Comparison of ENCODE assay signal across 1 cellular context in genomic region chr10:106181491-106181890, GRCh38.
TF ChIP-seq lines count a peak whose summit lies in the region.

No MANE protein-coding gene starts in this region.

TF ChIP-seq in IMR-90, 13 proteins besides CTCF, POLR2A, EP300 and RAD21 (continued from another document):
- TF ChIP-seq, protein P1, sequence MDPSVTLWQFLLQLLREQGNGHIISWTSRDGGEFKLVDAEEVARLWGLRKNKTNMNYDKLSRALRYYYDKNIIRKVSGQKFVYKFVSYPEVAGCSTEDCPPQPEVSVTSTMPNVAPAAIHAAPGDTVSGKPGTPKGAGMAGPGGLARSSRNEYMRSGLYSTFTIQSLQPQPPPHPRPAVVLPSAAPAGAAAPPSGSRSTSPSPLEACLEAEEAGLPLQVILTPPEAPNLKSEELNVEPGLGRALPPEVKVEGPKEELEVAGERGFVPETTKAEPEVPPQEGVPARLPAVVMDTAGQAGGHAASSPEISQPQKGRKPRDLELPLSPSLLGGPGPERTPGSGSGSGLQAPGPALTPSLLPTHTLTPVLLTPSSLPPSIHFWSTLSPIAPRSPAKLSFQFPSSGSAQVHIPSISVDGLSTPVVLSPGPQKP (IDR thresholded peaks at IDR 0.05; ENCODE audit: borderline replicate concordance, low read depth, low read length): no peak
- TF ChIP-seq RFX5 (IDR thresholded peaks at IDR 0.05; ENCODE audit: low read depth, low read length) (no peak), SMC3 (IDR thresholded peaks at IDR 0.05; ENCODE audit: low read depth, low read length) (no peak), CHD1 (IDR thresholded peaks at IDR 0.05; ENCODE audit: low read depth, low read length) (no peak), BHLHE40 (IDR thresholded peaks at IDR 0.05; ENCODE audit: low read depth, low read length) (no peak), RCOR1 (IDR thresholded peaks at IDR 0.05; ENCODE audit: insufficient replicate concordance, low read length) (no peak)
TF ChIP-seq in IMR-90: peak in this region for 0.
